In the genomic region with DNA sequence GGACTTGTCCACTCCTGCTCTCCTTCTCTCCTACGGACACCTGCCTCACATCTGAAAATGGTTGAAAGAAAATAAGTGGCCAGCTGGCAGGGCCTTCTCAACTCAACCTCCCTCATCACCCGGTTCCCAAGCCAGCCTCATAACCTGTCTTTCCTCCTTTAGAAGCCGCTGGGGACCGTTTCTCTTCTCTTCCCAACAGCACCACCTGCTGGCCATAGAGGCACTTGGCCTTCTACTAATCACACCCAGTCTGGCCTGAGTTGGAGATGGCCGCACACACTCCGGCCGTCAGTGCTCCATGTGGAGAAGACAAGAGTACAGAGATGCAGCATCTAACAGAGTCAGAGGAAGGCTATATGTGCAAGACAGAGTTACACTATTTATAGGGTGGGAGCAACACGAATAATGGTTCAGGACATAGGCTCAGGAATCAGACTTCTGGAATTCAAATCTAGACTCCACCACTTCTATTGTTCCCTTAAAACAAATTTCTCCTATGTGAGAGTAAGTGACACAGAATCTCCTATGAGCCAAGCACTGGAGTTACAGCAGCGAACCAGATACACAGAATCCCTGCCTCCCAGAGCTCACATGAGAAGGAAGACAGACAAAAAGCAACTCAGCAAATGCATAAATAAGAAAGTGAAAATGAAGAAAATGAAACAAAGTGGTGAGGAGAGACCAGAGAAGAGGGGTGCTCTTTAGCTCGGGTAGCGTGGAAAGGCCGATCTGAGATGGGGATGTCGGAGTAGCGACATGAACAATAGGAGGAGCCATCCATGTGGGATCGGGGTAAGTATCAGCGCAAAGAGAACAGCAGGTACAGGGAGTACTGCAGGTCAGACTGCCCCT, we compare ENCODE assay signal across 9 cellular contexts. TPM values are rescaled to one million over a fixed set of nuclear protein-coding genes. Genes with fewer than 3 reads are reported as not detected.
A peak's percentile ranks its signal among the peaks of the same experiment; 100 is the strongest.
DNase-seq lines count a peak whose midpoint lies in the region; ATAC-seq and TF ChIP-seq lines count a peak whose summit lies in the region.
"Not testable (repeated sequence)": the region's sequence is repeated elsewhere in the genome, so short reads cannot be mapped to it uniquely, and the experiment has no call there.
"Had no signal": no experiment of that assay in that cellular context is flagged by ENCODE, and none has a peak within 500 bp of the region (broad histone marks: within the 10 kb centered on the region; RNA-seq: fewer than 3 reads in every experiment).

No MANE protein-coding gene starts in this region.

- WGBS in smooth muscle cell (ENCODE audit: low lambda C conversion rate), result 59% methylated on average over 16 of the region's 16 CpGs

- H3K36me3 Mint-ChIP-seq in WTC11; MCF 10A (ENCODE audit: insufficient read depth, unreplicated experiment): not testable (repeated sequence)

- not testable (repeated sequence) for H3K9me3 Mint-ChIP-seq in WTC11; MCF 10A (ENCODE audit: unreplicated experiment)

- BruUV-seq in MCF 10A (replicated peaks; lab: Mats Ljungman, UMichigan), result not testable (repeated sequence)

- not testable (repeated sequence) for H3K4me1 ChIP-seq in smooth muscle cell (ENCODE audit: low read depth)

- not testable (repeated sequence) for H3K4me3 Mint-ChIP-seq in WTC11; MCF 10A (ENCODE audit: unreplicated experiment)

- H3K9ac ChIP-seq in smooth muscle cell (ENCODE audit: low read depth), result not testable (repeated sequence)

- not testable (repeated sequence) for H3K36me3 ChIP-seq in smooth muscle cell (ENCODE audit: low read depth)

- H3K27ac Mint-ChIP-seq in WTC11; MCF 10A (ENCODE audit: low read depth, unreplicated experiment): not testable (repeated sequence)

- not testable (repeated sequence) for H3K79me2 ChIP-seq in smooth muscle cell (ENCODE audit: low read depth)

- TF ChIP-seq CTCF in WTC11 (IDR thresholded peaks at IDR 0.05) (peak; percentile 48), MCF 10A (IDR thresholded peaks at IDR 0.05; ENCODE audit: unreplicated experiment) (peak; percentile 85), smooth muscle cell (IDR thresholded peaks at IDR 0.05; ENCODE audit: borderline replicate concordance, insufficient read depth, poor library complexity, severe bottlenecking) (peak; percentile 49)

- CTCF ChIA-PET in WTC11 (lab: Charles Lee), result interaction anchor here (0.9 to 3.3 kb wide), 6 partner anchors 11 to 354 kb away, joined by 3 to 12 read pairs (median 4); a partner anchor contains a TSS
- CTCF ChIA-PET in MCF 10A (lab: Yijun Ruan, JAX), result interaction anchor here (0.6 to 15.4 kb wide), 26 partner anchors 10 to 583 kb away, joined by 3 to 185 read pairs (median 3); a partner anchor contains a TSS

- H3K4me3 ChIP-seq in smooth muscle cell, result not testable (repeated sequence)

- not testable (repeated sequence) for H3K4me2 ChIP-seq in smooth muscle cell

- not testable (repeated sequence) for H3F3A ChIP-seq in smooth muscle cell (ENCODE audit: low read depth)

- not testable (repeated sequence) for H3K27me3 ChIP-seq in smooth muscle cell (ENCODE audit: low read depth)

- intact Hi-C loops in MCF 10A (cut with micrococcal nuclease), result loop anchor here (1.0 to 5.0 kb wide), 3 partner anchors 296 to 569 kb away; no protein-coding TSS in a partner anchor

- H3K27me3 Mint-ChIP-seq in WTC11 (ENCODE audit: low read depth); MCF 10A (ENCODE audit: insufficient read depth, unreplicated experiment): not testable (repeated sequence)

- H2AFZ ChIP-seq in smooth muscle cell (ENCODE audit: low read depth), result not testable (repeated sequence)

- not testable (repeated sequence) for H3K27ac ChIP-seq in smooth muscle cell (ENCODE audit: low read depth)

- DNase-seq in ACHN (peak; percentile 61), NCI-H345 (lab: John Stamatoyannopoulos, UW) (peak; percentile 81), WTC11 (ENCODE audit: low spot score) (peak; percentile 80), MCF 10A (ENCODE audit: unreplicated experiment) (peak; percentile 79), inferior parietal cortex (ENCODE audit: extremely low spot score) (peak; percentile 69)
- not testable (repeated sequence) for DNase-seq in smooth muscle cell (lab: John Stamatoyannopoulos, UW; ENCODE audit: unreplicated experiment)

- not testable (repeated sequence) for H4K20me1 ChIP-seq in smooth muscle cell (ENCODE audit: low read depth)

- in situ Hi-C loops in ACHN (cut with HindIII; ENCODE audit: low pct_ligation_motif_present, low pct_unique_long_range_greater_than_20kb, low sequenced_read_pairs), result not testable (repeated sequence)

- POLR2A ChIA-PET in WTC11 (lab: Charles Lee), result not testable (repeated sequence)
- POLR2A ChIA-PET in MCF 10A (lab: Yijun Ruan, JAX), result interaction anchor here (0.6 kb wide), 1 partner anchor 352 kb away, joined by 4 read pairs; no protein-coding TSS in a partner anchor

- ATAC-seq in GM18517 (IDR thresholded peaks at IDR 0.05; ENCODE audit: unreplicated experiment), result peak; percentile 64
- peak; percentile 62 for ATAC-seq in HG03139 (IDR thresholded peaks at IDR 0.05; ENCODE audit: unreplicated experiment)
- peak; percentile 97 for ATAC-seq in WTC11

- not testable (repeated sequence) for H3K4me1 Mint-ChIP-seq in WTC11; MCF 10A (ENCODE audit: insufficient read depth, unreplicated experiment)

- H3K9me3 ChIP-seq in smooth muscle cell (replicated peaks; ENCODE audit: low read depth), result not testable (repeated sequence)

RNA-seq across cellular contexts. Expression of a gene that starts 5.9 kb away (rescaled TPM):
- total RNA-seq in WTC11 (2021) (not detected in 3 replicates), MCF 10A (2022) (not detected in 2 replicates), smooth muscle cell (7.4 and 9.0 TPM in 2 replicates)
- polyA plus RNA-seq in smooth muscle cell, result 1.0 and 3.0 TPM in 2 replicates
- total RNA-seq: skeletal muscle tissue had no signal

RNA-seq across cellular contexts. Expression of a gene that starts 20.0 kb away (rescaled TPM):
- total RNA-seq in WTC11 (2021), result not detected in 3 replicates
- not detected in 2 replicates for total RNA-seq in MCF 10A (2022)
- total RNA-seq in smooth muscle cell, result not detected in 2 replicates
- polyA plus RNA-seq in smooth muscle cell, result not detected in 2 replicates
- total RNA-seq: skeletal muscle tissue had no signal

RNA-seq across cellular contexts. Expression of a gene that starts 36.2 kb away (rescaled TPM):
- total RNA-seq in WTC11 (2021) (not detected in 3 replicates), MCF 10A (2022) (not detected in 2 replicates), smooth muscle cell (not detected in 2 replicates)
- polyA plus RNA-seq in smooth muscle cell, result not detected in 2 replicates
- total RNA-seq: skeletal muscle tissue had no signal
